In genomic region chr3:113535898-113536297, GRCh38 we compare ENCODE assay signal across 10 cellular contexts. TPM values are rescaled to one million over a fixed set of nuclear protein-coding genes. Genes with fewer than 3 reads are reported as not detected.
DNase-seq lines count a peak whose midpoint lies in the region; ATAC-seq and TF ChIP-seq lines count a peak whose summit lies in the region.
"Had no signal": no experiment of that assay in that cellular context is flagged by ENCODE, and none has a peak within 500 bp of the region (broad histone marks: within the 10 kb centered on the region; RNA-seq: fewer than 3 reads in every experiment).

No MANE protein-coding gene starts in this region.

- H3K4me3 ChIP-seq in DND-41 (ENCODE audit: low read depth in 1 of 2, low read length in 2 of 2) (no peak overlapping the region), brain microvascular endothelial cell (ENCODE audit: low read depth, low read length) (no peak overlapping the region), esophagus squamous epithelium (no peak overlapping the region)

- no peaks in the 10 kb centered on the region for H3K36me3 Mint-ChIP-seq in natural killer cell

- no peaks in the 10 kb centered on the region for H3K36me3 ChIP-seq in DND-41 (ENCODE audit: insufficient read depth, low read length)
- no peaks in the 10 kb centered on the region for H3K36me3 ChIP-seq in brain microvascular endothelial cell (replicated peaks)
- H3K36me3 ChIP-seq in esophagus squamous epithelium, result no peaks in the 10 kb centered on the region

- H3K27ac ChIP-seq in DND-41 (ENCODE audit: low read length) (no peak overlapping the region), brain microvascular endothelial cell (no peak overlapping the region), esophagus squamous epithelium (no peak overlapping the region)

- intact Hi-C loops in natural killer cell (cut with micrococcal nuclease) (no loop called here), esophagus squamous epithelium (cut with DNase I) (no loop called here)

- no peaks in the 10 kb centered on the region for H4K20me1 ChIP-seq in DND-41 (ENCODE audit: insufficient read depth, low read length)

- no peak overlapping the region for H2AFZ ChIP-seq in DND-41 (ENCODE audit: low read depth, low read length)

- H3K4me1 ChIP-seq in DND-41 (ENCODE audit: insufficient read depth, low read length) (peaks cover 28% of the 10 kb centered on the region), esophagus squamous epithelium (peaks cover 0 to 64% (median 9%) of the 10 kb centered on the region in 3 donors)

- 62 to 90% methylated on average over 5 of the region's 5 CpGs for WGBS in esophagus squamous epithelium, 2 donors

- in situ Hi-C loops in brain microvascular endothelial cell (cut with HindIII; ENCODE audit: low pct_ligation_motif_present, low sequenced_read_pairs), result no loop called here

- TF ChIP-seq CTCF in DND-41 (IDR thresholded peaks at IDR 0.05; ENCODE audit: borderline replicate concordance, extremely low read depth, low read length, poor library complexity, severe bottlenecking) (peak; percentile 55), brain microvascular endothelial cell (IDR thresholded peaks at IDR 0.05; ENCODE audit: low read depth, low read length, missing control alignments) (peak; percentile 35), natural killer cell (IDR thresholded peaks at IDR 0.05) (peak; percentile 49), esophagus squamous epithelium (IDR thresholded peaks at IDR 0.05) (no peak)

- no peaks in the 10 kb centered on the region for H3K9me3 ChIP-seq in DND-41 (ENCODE audit: insufficient read depth, low read length, severe bottlenecking)
- H3K9me3 ChIP-seq in esophagus squamous epithelium, result no peaks in the 10 kb centered on the region

- peaks cover 82% of the 10 kb centered on the region in 2 donors for H3K4me1 Mint-ChIP-seq in natural killer cell

- peak overlapping the region; percentile 74 for H3K4me3 Mint-ChIP-seq in natural killer cell

- no peak for ATAC-seq in DND-41 (ENCODE audit: insufficient read depth, low read depth)
- ATAC-seq in natural killer cell, result no peak
- no peak for ATAC-seq in GM19035 (IDR thresholded peaks at IDR 0.05; ENCODE audit: unreplicated experiment)

- no peak for TF ChIP-seq POLR2A in esophagus squamous epithelium (IDR thresholded peaks at IDR 0.05)

- no peak overlapping the region for H3K9ac ChIP-seq in DND-41 (ENCODE audit: low read depth, low read length)

- H3K9me3 Mint-ChIP-seq in natural killer cell, result no peaks in the 10 kb centered on the region

- no peaks in the 10 kb centered on the region for H3K27me3 Mint-ChIP-seq in natural killer cell (ENCODE audit: low read depth in 2 of 2)

- peak overlapping the region; percentile 98 to 100 for H3K27ac Mint-ChIP-seq in natural killer cell

- DNase-seq in DND-41, result no peak
- peak; percentile 43 for DNase-seq in HT-29 (ENCODE audit: low spot score)
- DNase-seq in brain microvascular endothelial cell, result no peak
- DNase-seq in natural killer cell, result no peak
- no peak for DNase-seq in NCI-H1694 (lab: John Stamatoyannopoulos, UW)
- no peak for DNase-seq in esophagus squamous epithelium (lab: John Stamatoyannopoulos, UW)
- DNase-seq: activated CD4-positive, alpha-beta T cell treated with anti-CD3 and anti-CD28 coated beads, Interleukin-2, amount 50 U/mL, for 1 hour; NCI-H1417; RPMI8226 had no signal

- peaks cover 19% of the 10 kb centered on the region for H3K27me3 ChIP-seq in DND-41 (ENCODE audit: insufficient read depth, low read length, poor library complexity)
- peaks cover 34% of the 10 kb centered on the region for H3K27me3 ChIP-seq in brain microvascular endothelial cell (replicated peaks)
- peaks cover 0 to 42% (median 0%) of the 10 kb centered on the region in 4 donors for H3K27me3 ChIP-seq in esophagus squamous epithelium

- H3K4me2 ChIP-seq in DND-41 (ENCODE audit: insufficient read depth, low read length), result no peak overlapping the region

- H3K79me2 ChIP-seq in DND-41 (ENCODE audit: insufficient read depth, low read length), result no peaks in the 10 kb centered on the region

RNA-seq across cellular contexts. Expression of gene SIDT1, which starts 3.5 kb away (rescaled TPM):
- 4.8 and 5.5 TPM in 2 replicates for total RNA-seq in HT-29 (2014; rRNA removed; shearing (Covaris generic))
- total RNA-seq in natural killer cell (100 to 1,000 TPM in 2 of 3 donors, 10 to 100 TPM in 1; 86.9 to 136 (median 101) TPM), esophagus squamous epithelium (1 to 10 TPM; 3.8 to 4.4 (median 4.3) TPM)

RNA-seq across cellular contexts. Expression of gene SPICE1, which starts 20.9 kb away (rescaled TPM):
- total RNA-seq in HT-29 (2014; rRNA removed; shearing (Covaris generic)), result 6.0 and 11.7 TPM in 2 replicates
- total RNA-seq in natural killer cell, result 10 to 100 TPM in 2 of 3 donors, 1 to 10 TPM in 1; 8.6 to 14.7 (median 14.2) TPM
- total RNA-seq in esophagus squamous epithelium, result 10 to 100 TPM in 1 of 4 donors, 1 to 10 TPM in 3; 3.1 to 14.5 (median 7.6) TPM

Comparison
In these comparisons a context has a peak if more than half of its experiments do, and no peak if none do; other contexts are left out.
1. CTCF ChIP-seq: peak in DND-41 (single experiment), brain microvascular endothelial cell (single experiment) and natural killer cell (single experiment); none in esophagus squamous epithelium (0 of 6).
2. RNA of gene SIDT1, which starts 3.5 kb away (total RNA-seq): 86.9 to 136 TPM in natural killer cell; 4.8 to 5.5 TPM in HT-29 and 3.8 to 4.4 TPM in esophagus squamous epithelium; every median in the first group is over 10 times any median in the second.